In the genomic region with DNA sequence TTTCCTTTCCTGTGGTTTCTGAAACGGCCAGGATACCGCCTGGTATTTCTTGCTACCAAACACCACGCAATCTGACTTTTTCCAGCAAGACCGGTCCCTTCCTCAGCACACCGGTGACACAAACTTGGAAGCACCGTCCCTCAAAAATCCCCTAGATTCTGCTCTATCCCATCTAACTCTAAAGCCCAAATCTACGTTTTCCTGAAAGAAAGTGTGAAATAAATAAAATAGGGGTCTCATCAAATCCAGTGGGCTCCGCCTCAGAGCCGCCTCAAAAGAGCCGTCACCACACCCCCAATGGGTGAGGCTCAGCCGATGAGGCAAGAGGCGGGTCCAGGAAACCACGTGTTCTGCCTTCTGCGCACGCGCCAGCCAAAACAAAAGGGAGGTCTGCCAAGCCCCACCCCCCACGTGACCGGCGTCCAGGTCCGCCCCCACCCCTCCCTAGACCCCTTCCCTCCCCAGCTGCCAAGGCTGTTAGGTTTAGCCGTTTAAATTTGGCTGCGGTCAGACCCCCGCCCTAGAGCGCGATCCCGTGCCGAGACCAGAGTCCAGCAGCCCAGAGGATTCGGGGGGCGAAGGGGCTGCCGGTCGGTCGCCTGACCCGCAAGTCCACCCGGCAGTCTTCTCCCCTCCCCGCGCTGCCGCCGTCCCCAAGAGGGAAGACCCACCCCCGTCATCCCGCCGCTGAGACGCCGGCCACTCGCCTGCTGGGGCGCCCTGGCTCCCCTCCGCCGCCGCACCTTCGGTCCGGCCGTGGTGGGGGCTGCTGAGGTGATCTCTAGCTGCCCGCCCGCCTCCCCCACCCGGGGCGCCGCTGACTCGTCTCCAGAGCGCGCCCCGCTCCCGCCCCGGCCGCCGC, we compare ENCODE assay signal across 8 cellular contexts. TPM values are rescaled to one million over a fixed set of nuclear protein-coding genes. Genes with fewer than 3 reads are reported as not detected.
DNase-seq lines count a peak whose midpoint lies in the region; ATAC-seq and TF ChIP-seq lines count a peak whose summit lies in the region.

No MANE protein-coding gene starts in this region.

- intact Hi-C loops in left colon (cut with DNase I, micrococcal nuclease): no loop called here

- peaks cover 17% of the 10 kb centered on the region for H3K27me3 Mint-ChIP-seq in activated CD4-positive, alpha-beta T cell treated with anti-CD3 and anti-CD28 coated beads, Interleukin-2, amount 10 ng/mL, durations not matched to agents 7 days and 5 days

- H3K27ac ChIP-seq in BLaER1: peak overlapping the region; percentile 96
- peak overlapping the region; percentile 99 to 100 for H3K27ac ChIP-seq in coronary artery

- TF ChIP-seq CTCF in coronary artery (IDR thresholded peaks at IDR 0.05): no peak

- peak overlapping the region; percentile 97 for H3K27ac Mint-ChIP-seq in activated CD4-positive, alpha-beta T cell treated with anti-CD3 and anti-CD28 coated beads, Interleukin-2, amount 10 ng/mL, durations not matched to agents 7 days and 5 days

- H3K4me3 Mint-ChIP-seq in activated CD4-positive, alpha-beta T cell treated with anti-CD3 and anti-CD28 coated beads, Interleukin-2, amount 10 ng/mL, durations not matched to agents 7 days and 5 days: peak overlapping the region; percentile 99

- no peaks in the 10 kb centered on the region for H3K27me3 ChIP-seq in BLaER1

- peaks cover 29% of the 10 kb centered on the region for H3K4me1 Mint-ChIP-seq in activated CD4-positive, alpha-beta T cell treated with anti-CD3 and anti-CD28 coated beads, Interleukin-2, amount 10 ng/mL, durations not matched to agents 7 days and 5 days

- H3K9me3 Mint-ChIP-seq in activated CD4-positive, alpha-beta T cell treated with anti-CD3 and anti-CD28 coated beads, Interleukin-2, amount 10 ng/mL, durations not matched to agents 7 days and 5 days: no peaks in the 10 kb centered on the region

- peak overlapping the region; percentile 95 for H3K9ac ChIP-seq in BLaER1

- POLR2A ChIA-PET in activated CD4-positive, alpha-beta T cell treated with anti-CD3 and anti-CD28 coated beads, Interleukin-2, amount 10 ng/mL, durations not matched to agents 7 days and 5 days (lab: Charles Lee): no interaction called here

- H3K4me3 ChIP-seq in BLaER1: peak overlapping the region; percentile 84
- peak overlapping the region; percentile 92 for H3K4me3 ChIP-seq in coronary artery

- no peaks in the 10 kb centered on the region for H3K36me3 ChIP-seq in BLaER1

- H3K4me1 ChIP-seq in BLaER1: peaks cover 28% of the 10 kb centered on the region

- no peaks in the 10 kb centered on the region for H3K9me3 ChIP-seq in BLaER1

- peaks cover 6% of the 10 kb centered on the region; the same call in 1 of the 2 replicates for H4K20me1 ChIP-seq in BLaER1

- CTCF ChIA-PET in activated CD4-positive, alpha-beta T cell treated with anti-CD3 and anti-CD28 coated beads, Interleukin-2, amount 10 ng/mL, durations not matched to agents 7 days and 5 days (lab: Charles Lee): no interaction called here

- ATAC-seq in GM19328 (IDR thresholded peaks at IDR 0.05; ENCODE audit: unreplicated experiment): peak; percentile 66
- ATAC-seq in HG03469 (IDR thresholded peaks at IDR 0.05; ENCODE audit: unreplicated experiment): peak; percentile 56
- peak; percentile 81 for ATAC-seq in left colon

- H3K4me2 ChIP-seq in BLaER1: peak overlapping the region; percentile 85

- DNase-seq in NCI-H526 (lab: John Stamatoyannopoulos, UW): peak; percentile 90 to 97
- DNase-seq in activated CD4-positive, alpha-beta T cell treated with anti-CD3 and anti-CD28 coated beads, Interleukin-2, amount 10 ng/mL, durations not matched to agents 7 days and 5 days: peak; percentile 98
- DNase-seq in coronary artery (ENCODE audit: low spot score): peak; percentile 97
- DNase-seq in left colon: peak; percentile 96 to 97
- DNase-seq in stimulated activated CD4-positive, alpha-beta T cell treated with anti-CD3 and anti-CD28 coated beads, Interleukin-1b, Interleukin-23, amount 100 ng/mL, for 4 hours (ENCODE audit: low read depth in 2 of 2): peak; percentile 97

- no peaks in the 10 kb centered on the region for H3K36me3 Mint-ChIP-seq in activated CD4-positive, alpha-beta T cell treated with anti-CD3 and anti-CD28 coated beads, Interleukin-2, amount 10 ng/mL, durations not matched to agents 7 days and 5 days (ENCODE audit: low read depth)

RNA-seq across cellular contexts. Expression of gene KANSL1L, which starts 0.5 kb away (rescaled TPM):
- 1 to 10 TPM; 5.7 to 7.4 TPM for total RNA-seq in activated CD4-positive, alpha-beta T cell treated with anti-CD3 and anti-CD28 coated beads, Interleukin-2, amount 10 ng/mL, durations not matched to agents 7 days and 5 days
- total RNA-seq in left colon: 1 to 10 TPM; 4.7 to 8.6 TPM

RNA-seq across cellular contexts. Expression of gene ACADL, which starts 54.6 kb away (rescaled TPM):
- total RNA-seq in activated CD4-positive, alpha-beta T cell treated with anti-CD3 and anti-CD28 coated beads, Interleukin-2, amount 10 ng/mL, durations not matched to agents 7 days and 5 days: not detected
- under 1 TPM; 0.15 to 0.22 TPM for total RNA-seq in left colon

Comparison
In these comparisons a context has a peak if more than half of its experiments do, and no peak if none do; other contexts are left out.
1. Peak in every context shown above with its lines: DNase-seq, ATAC-seq, H3K4me3 ChIP-seq and H3K27ac ChIP-seq.